In the genomic region with DNA sequence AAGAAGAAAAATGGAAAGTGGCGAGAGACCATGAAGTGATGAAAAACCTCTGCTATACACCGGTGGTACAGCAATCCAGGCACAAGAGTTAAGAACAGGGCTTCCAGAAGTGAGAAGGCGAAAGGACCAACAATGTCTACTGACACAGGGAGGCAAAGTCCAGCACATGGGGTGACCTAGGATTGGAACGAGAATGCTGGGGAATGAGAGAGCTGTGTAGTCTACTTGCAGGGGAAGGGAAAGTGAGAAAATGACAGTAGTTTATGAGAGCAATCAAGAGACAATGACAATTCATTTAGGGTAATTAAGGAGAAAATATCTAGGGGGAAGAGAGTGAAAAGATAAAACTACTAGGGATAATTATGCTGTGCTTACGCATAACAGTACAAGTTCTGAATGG, we compare ENCODE assay signal across 17 cellular contexts.
DNase-seq lines count a peak whose midpoint lies in the region; ATAC-seq and TF ChIP-seq lines count a peak whose summit lies in the region.
"Had no signal": no experiment of that assay in that cellular context is flagged by ENCODE, and none has a peak within 500 bp of the region (broad histone marks: within the 10 kb centered on the region; RNA-seq: fewer than 3 reads in every experiment).

No MANE protein-coding gene starts in this region.

- no peaks in the 10 kb centered on the region for H3K27me3 ChIP-seq in CD4-positive, CD25-positive, alpha-beta regulatory T cell (ENCODE audit: control insufficient read depth, insufficient read depth, low read length)
- H3K27me3 ChIP-seq: BE2C, BLaER1 had no signal

- no peaks in the 10 kb centered on the region for H3K4me1 ChIP-seq in CD4-positive, CD25-positive, alpha-beta regulatory T cell (ENCODE audit: control insufficient read depth, insufficient read depth, low read length, poor library complexity, severe bottlenecking)
- no peaks in the 10 kb centered on the region for H3K4me1 ChIP-seq in HEK293 (ENCODE audit: control insufficient read depth, insufficient read depth, low read length)
- H3K4me1 ChIP-seq: BE2C, BLaER1, Caco-2 had no signal

- peaks cover 0 to 2% (median 0%) of the 10 kb centered on the region in 4 donors for H3K4me1 Mint-ChIP-seq in CD4-positive, CD25-positive, alpha-beta regulatory T cell
- H3K4me1 Mint-ChIP-seq: CD14-positive monocyte had no signal

- no peak overlapping the region for H3K4me3 ChIP-seq in CD4-positive, CD25-positive, alpha-beta regulatory T cell (ENCODE audit: low read depth, low read length)
- H3K4me3 ChIP-seq in HEK293 (ENCODE audit: low read depth, low read length) (no peak overlapping the region), foreskin fibroblast (ENCODE audit: low read depth in 1 of 2, low read length in 2 of 2) (no peak overlapping the region)
- H3K4me3 ChIP-seq: BLaER1 had no signal

- CTCF ChIA-PET in HEK293 (lab: Yijun Ruan, JAX), result no interaction called here

- no peak overlapping the region for H3K27ac ChIP-seq in CD4-positive, CD25-positive, alpha-beta regulatory T cell (ENCODE audit: insufficient read depth, low read length, poor library complexity, severe bottlenecking)
- no peak overlapping the region for H3K27ac ChIP-seq in HEK293 (ENCODE audit: extremely low read depth, low read depth, low read length)
- H3K27ac ChIP-seq: BLaER1 had no signal

- no peak for ATAC-seq in CD4-positive, CD25-positive, alpha-beta regulatory T cell (ENCODE audit: low read depth in 2 of 2)
- ATAC-seq in left lobe of liver, result peak; percentile 47
- ATAC-seq: CD8-positive, alpha-beta T cell had no signal

- H3K27me3 Mint-ChIP-seq in CD4-positive, CD25-positive, alpha-beta regulatory T cell, result no peaks in the 10 kb centered on the region
- H3K27me3 Mint-ChIP-seq: CD4-positive, alpha-beta T cell had no signal

- peak overlapping the region in 2 of 3 donors; percentile 17 to 54 for H3K27ac Mint-ChIP-seq in CD4-positive, CD25-positive, alpha-beta regulatory T cell
- H3K27ac Mint-ChIP-seq: CD14-positive monocyte; CD4-positive, alpha-beta T cell; CD8-positive, alpha-beta T cell had no signal

- peaks cover 6% of the 10 kb centered on the region for H3K36me3 ChIP-seq in CD4-positive, CD25-positive, alpha-beta regulatory T cell (ENCODE audit: control insufficient read depth, insufficient read depth, low read length)
- peaks cover 0 to 6% of the 10 kb centered on the region in 2 experiments; a peak in 1 of 3 replicates for H3K36me3 ChIP-seq in HEK293 (ENCODE audit: control insufficient read depth in 2 of 2, insufficient read depth in 1 of 2, low read length in 2 of 2)
- H3K36me3 ChIP-seq: BE2C had no signal

- no peaks in the 10 kb centered on the region for H3K9me3 ChIP-seq in CD4-positive, CD25-positive, alpha-beta regulatory T cell (ENCODE audit: control insufficient read depth in 2 of 2, low read length in 2 of 2)
- H3K9me3 ChIP-seq in HEK293 (ENCODE audit: control insufficient read depth, insufficient read depth, low read depth, low read length), result no peaks in the 10 kb centered on the region
- H3K9me3 ChIP-seq: BE2C, BLaER1, Caco-2 had no signal

- TF ChIP-seq CTCF in HEK293 (tag by site-specific recombination; IDR thresholded peaks at IDR 0.05), result no peak
- no peak for TF ChIP-seq CTCF in foreskin fibroblast (IDR thresholded peaks at IDR 0.05; ENCODE audit: low read depth, low read length)

- POLR2A ChIA-PET in HEK293 (lab: Yijun Ruan, JAX), result no interaction called here

- DNase-seq in CD4-positive, CD25-positive, alpha-beta regulatory T cell, result no peak
- no peak for DNase-seq in left lobe of liver (ENCODE audit: low spot score)
- DNase-seq in medulla oblongata (ENCODE audit: extremely low spot score), result no peak
- DNase-seq in foreskin fibroblast, result no peak
- DNase-seq: 8988T; ACHN; BE2C; C1 segment of cervical spinal cord; Caco-2; Calu3; CD4-positive, alpha-beta T cell; CD8-positive, alpha-beta T cell; DMS79 treated with DMSO at 0.1 percent for 48 hours; GF-D8 had no signal

- peaks cover 29% of the 10 kb centered on the region for H3K36me3 Mint-ChIP-seq in CD4-positive, CD25-positive, alpha-beta regulatory T cell

- H3K4me3 Mint-ChIP-seq in CD4-positive, CD25-positive, alpha-beta regulatory T cell, result no peak overlapping the region
- H3K4me3 Mint-ChIP-seq: CD14-positive monocyte; CD4-positive, alpha-beta T cell; CD8-positive, alpha-beta T cell had no signal

- H3K9me3 Mint-ChIP-seq in CD4-positive, CD25-positive, alpha-beta regulatory T cell, result peaks cover 0 to 2% (median 0%) of the 10 kb centered on the region in 7 donors
- H3K9me3 Mint-ChIP-seq: CD4-positive, alpha-beta T cell; CD8-positive, alpha-beta T cell had no signal

TF ChIP-seq in HEK293, 187 proteins besides CTCF, POLR2A, EP300 and RAD21:
- TF ChIP-seq PRDM1 (tag by site-specific recombination; IDR thresholded peaks at IDR 0.05) (peak; percentile 53), HOXC10 (CRISPR knock-in tag; IDR thresholded peaks at IDR 0.05) (no peak), ZNF133 (tag by site-specific recombination; IDR thresholded peaks at IDR 0.05) (no peak), ZNF510 (tag by site-specific recombination; IDR thresholded peaks at IDR 0.05; ENCODE audit: insufficient replicate concordance) (no peak), ZNF624 (tag by site-specific recombination; IDR thresholded peaks at IDR 0.05) (no peak), ZNF549 (tag by site-specific recombination; IDR thresholded peaks at IDR 0.05) (no peak), KLF1 (tag by site-specific recombination; IDR thresholded peaks at IDR 0.05) (no peak), MZF1 (tag by site-specific recombination; IDR thresholded peaks at IDR 0.05; ENCODE audit: borderline replicate concordance) (no peak)
